8 cellular contexts compared by ENCODE assay signal in the genomic region with DNA sequence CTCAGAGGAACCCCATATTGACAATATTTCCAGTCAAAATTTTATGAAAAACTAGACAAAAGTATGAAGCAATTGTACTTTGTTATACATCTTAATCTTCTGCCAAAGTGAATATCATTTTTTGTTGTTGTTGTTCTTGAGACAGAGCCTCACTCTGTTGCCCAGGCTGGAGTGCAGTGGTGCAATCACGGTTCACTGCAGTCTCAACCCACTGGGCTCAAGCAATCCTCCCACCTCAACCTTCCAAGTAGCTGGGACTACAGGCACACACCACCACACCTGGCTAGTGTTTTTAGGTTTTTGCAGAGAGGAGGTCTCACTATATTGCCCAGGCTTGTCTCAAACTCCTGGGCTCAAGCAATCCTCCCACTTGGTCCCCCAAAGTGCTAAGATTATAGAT. TPM values are rescaled to one million over a fixed set of nuclear protein-coding genes. Genes with fewer than 3 reads are reported as not detected.
"Had no signal": no experiment of that assay in that cellular context is flagged by ENCODE, and none has a peak within 500 bp of the region (broad histone marks: within the 10 kb centered on the region; RNA-seq: fewer than 3 reads in every experiment).

No MANE protein-coding gene starts in this region.

RNA-seq across cellular contexts. Expression of a gene that starts 17.3 kb away (rescaled TPM):
- total RNA-seq: suprapubic skin, temporal lobe had no signal

RNA-seq across cellular contexts. Expression of a gene that starts 39.6 kb away (rescaled TPM):
- total RNA-seq: temporal lobe had no signal

RNA-seq across cellular contexts. Expression of a gene that starts 52.4 kb away (rescaled TPM):
- total RNA-seq: subcutaneous adipose tissue, temporal lobe, tibial nerve, transverse colon, ureter, urinary bladder, uterus had no signal
